1 cellular context compared by ENCODE assay signal in the genomic region with DNA sequence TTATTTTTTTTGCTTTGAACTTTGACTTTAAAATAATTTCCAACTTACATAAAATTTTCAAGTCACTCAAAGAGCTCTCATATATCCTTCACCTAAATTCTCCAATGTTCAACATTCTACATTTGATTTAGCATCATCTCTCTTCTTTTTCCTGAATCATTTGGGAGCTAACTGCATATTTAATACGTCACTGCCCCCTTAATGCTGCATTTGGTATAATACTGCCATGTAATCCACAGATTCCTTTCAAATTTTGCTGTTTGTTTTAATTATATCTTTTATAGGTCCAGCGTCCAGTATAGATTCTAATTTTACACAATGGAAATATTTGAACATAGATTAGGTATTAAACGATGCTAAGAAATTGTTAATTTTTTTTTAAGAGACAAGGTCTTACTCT.
TF ChIP-seq lines count a peak whose summit lies in the region.

No MANE protein-coding gene starts in this region.

TF ChIP-seq in liver, 16 proteins besides CTCF, POLR2A, EP300 and RAD21 (continued from another document):
- TF ChIP-seq, protein P1, sequence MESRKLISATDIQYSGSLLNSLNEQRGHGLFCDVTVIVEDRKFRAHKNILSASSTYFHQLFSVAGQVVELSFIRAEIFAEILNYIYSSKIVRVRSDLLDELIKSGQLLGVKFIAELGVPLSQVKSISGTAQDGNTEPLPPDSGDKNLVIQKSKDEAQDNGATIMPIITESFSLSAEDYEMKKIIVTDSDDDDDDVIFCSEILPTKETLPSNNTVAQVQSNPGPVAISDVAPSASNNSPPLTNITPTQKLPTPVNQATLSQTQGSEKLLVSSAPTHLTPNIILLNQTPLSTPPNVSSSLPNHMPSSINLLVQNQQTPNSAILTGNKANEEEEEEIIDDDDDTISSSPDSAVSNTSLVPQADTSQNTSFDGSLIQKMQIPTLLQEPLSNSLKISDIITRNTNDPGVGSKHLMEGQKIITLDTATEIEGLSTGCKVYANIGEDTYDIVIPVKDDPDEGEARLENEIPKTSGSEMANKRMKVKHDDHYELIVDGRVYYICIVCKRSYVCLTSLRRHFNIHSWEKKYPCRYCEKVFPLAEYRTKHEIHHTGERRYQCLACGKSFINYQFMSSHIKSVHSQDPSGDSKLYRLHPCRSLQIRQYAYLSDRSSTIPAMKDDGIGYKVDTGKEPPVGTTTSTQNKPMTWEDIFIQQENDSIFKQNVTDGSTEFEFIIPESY (IDR thresholded peaks at IDR 0.05): no peak
- no peak for TF ChIP-seq EGR1 (IDR thresholded peaks at IDR 0.05; ENCODE audit: low read depth in 2 of 2)
- no peak for TF ChIP-seq RXRA (IDR thresholded peaks at IDR 0.05)
- no peak for TF ChIP-seq SP1 (IDR thresholded peaks at IDR 0.05)
- TF ChIP-seq HNF4A (conservative IDR thresholded peaks at IDR 0.05): no peak
- TF ChIP-seq JUND (IDR thresholded peaks at IDR 0.05): no peak
- no peak for TF ChIP-seq FOXA1 (IDR thresholded peaks at IDR 0.05)
- no peak for TF ChIP-seq NR2F2 (IDR thresholded peaks at IDR 0.05)
- TF ChIP-seq, protein P2, sequence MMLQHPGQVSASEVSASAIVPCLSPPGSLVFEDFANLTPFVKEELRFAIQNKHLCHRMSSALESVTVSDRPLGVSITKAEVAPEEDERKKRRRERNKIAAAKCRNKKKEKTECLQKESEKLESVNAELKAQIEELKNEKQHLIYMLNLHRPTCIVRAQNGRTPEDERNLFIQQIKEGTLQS (IDR thresholded peaks at IDR 0.05): no peak
